8 cellular contexts compared by ENCODE assay signal in genomic region chr13:29707876-29708543, GRCh38.
DNase-seq lines count a peak whose midpoint lies in the region; ATAC-seq and TF ChIP-seq lines count a peak whose summit lies in the region.

No MANE protein-coding gene starts in this region.

- H3K9me3 ChIP-seq in RWPE2 (ENCODE audit: severe bottlenecking) (no peaks in the 10 kb centered on the region), right atrium auricular region (no peaks in the 10 kb centered on the region)

- no peaks in the 10 kb centered on the region for H3K27me3 ChIP-seq in RWPE2 (ENCODE audit: insufficient read depth, poor library complexity, severe bottlenecking)
- no peaks in the 10 kb centered on the region for H3K27me3 ChIP-seq in right atrium auricular region

- TF ChIP-seq POLR2A in GM18505 (IDR thresholded peaks at IDR 0.05; ENCODE audit: borderline replicate concordance, extremely low read depth, insufficient read depth, insufficient read length), result no peak

- H3K4me3 ChIP-seq in RWPE2 (ENCODE audit: severe bottlenecking) (no peak overlapping the region), right atrium auricular region (no peak overlapping the region)

- peak; percentile 55 for ATAC-seq in HG03039 (IDR thresholded peaks at IDR 0.05; ENCODE audit: unreplicated experiment)
- ATAC-seq in RWPE2 (ENCODE audit: low read depth), result peak; percentile 77
- no peak for ATAC-seq in GM18505 (IDR thresholded peaks at IDR 0.05; ENCODE audit: unreplicated experiment)
- no peak for ATAC-seq in HG03139 (IDR thresholded peaks at IDR 0.05; ENCODE audit: unreplicated experiment)

- H3K27ac ChIP-seq in RWPE2 (ENCODE audit: poor library complexity, severe bottlenecking) (no peak overlapping the region), right atrium auricular region (no peak overlapping the region)

- TF ChIP-seq CTCF in RWPE2 (IDR thresholded peaks at IDR 0.05; ENCODE audit: poor library complexity, severe bottlenecking) (peak; percentile 47), right atrium auricular region (IDR thresholded peaks at IDR 0.05) (peak; percentile 25 to 65)

- no peaks in the 10 kb centered on the region for H3K36me3 ChIP-seq in RWPE2 (ENCODE audit: low read depth)
- no peaks in the 10 kb centered on the region for H3K36me3 ChIP-seq in right atrium auricular region

- H3K4me1 ChIP-seq in RWPE2 (ENCODE audit: insufficient read depth, poor library complexity, severe bottlenecking) (no peaks in the 10 kb centered on the region), right atrium auricular region (peaks cover 0 to 16% of the 10 kb centered on the region in 2 donors)

- DNase-seq in GM03348 (ENCODE audit: low spot score) (peak; percentile 84), RWPE2 (ENCODE audit: low spot score) (no peak), right atrium auricular region (ENCODE audit: low spot score) (no peak)
- peak; percentile 47 for DNase-seq in activated naive CD4-positive, alpha-beta T cell treated with Interleukin-2 at 50 U/mL for 16 hours
- peak; percentile 41 to 50 for DNase-seq in stimulated activated CD4-positive, alpha-beta T cell treated with anti-CD3 and anti-CD28 coated beads, Interleukin-2, amount 100 ng/mL, for 48 hours

Comparison
In these comparisons a context has a peak if more than half of its experiments do, and no peak if none do; other contexts are left out.
1. DNase-seq: peak in GM03348 (single experiment), activated naive CD4-positive, alpha-beta T cell treated with Interleukin-2 at 50 U/mL for 16 hours (single experiment) and stimulated activated CD4-positive, alpha-beta T cell treated with anti-CD3 and anti-CD28 coated beads, Interleukin-2, amount 100 ng/mL, for 48 hours (2 of 2); none in RWPE2 (single experiment) and right atrium auricular region (single experiment).
2. ATAC-seq: peak in HG03039 (single experiment) and RWPE2 (single experiment); none in GM18505 (single experiment) and HG03139 (single experiment).